In genomic region chr6:90413867-90414266, GRCh38 we compare ENCODE assay signal across 8 cellular contexts.
DNase-seq lines count a peak whose midpoint lies in the region; ATAC-seq and TF ChIP-seq lines count a peak whose summit lies in the region.

No MANE protein-coding gene starts in this region.

- H3K36me3 ChIP-seq in HEK293 (ENCODE audit: control insufficient read depth in 2 of 2, insufficient read depth in 1 of 2, low read length in 2 of 2): no peaks in the 10 kb centered on the region
- no peaks in the 10 kb centered on the region for H3K36me3 ChIP-seq in gastroesophageal sphincter

- H3K4me1 ChIP-seq in HEK293 (ENCODE audit: control insufficient read depth, insufficient read depth, low read length) (no peaks in the 10 kb centered on the region), gastroesophageal sphincter (peaks cover 0 to 10% (median 0%) of the 10 kb centered on the region in 3 donors)

- peak overlapping the region; percentile 63 for H3K4me3 Mint-ChIP-seq in activated naive CD4-positive, alpha-beta T cell treated with anti-CD3 and anti-CD28 coated beads, Interleukin-2, amount 50 U/mL, for 24 hours

- CTCF ChIA-PET in HEK293 (lab: Yijun Ruan, JAX): interaction anchor here (2.3 kb wide), 1 partner anchor 10 kb away, joined by 5 read pairs; no protein-coding TSS in a partner anchor

- TF ChIP-seq EP300 in gastroesophageal sphincter (IDR thresholded peaks at IDR 0.05): no peak

- TF ChIP-seq CTCF in HEK293 (tag by site-specific recombination; IDR thresholded peaks at IDR 0.05) (no peak), gastroesophageal sphincter (IDR thresholded peaks at IDR 0.05) (no peak)

- H3K9me3 ChIP-seq in HEK293 (ENCODE audit: control insufficient read depth, insufficient read depth, low read depth, low read length) (no peaks in the 10 kb centered on the region), gastroesophageal sphincter (no peaks in the 10 kb centered on the region)

- no peak for TF ChIP-seq POLR2A in gastroesophageal sphincter (IDR thresholded peaks at IDR 0.05)

- ATAC-seq in gastroesophageal sphincter: no peak
- no peak for ATAC-seq in GM18907 (IDR thresholded peaks at IDR 0.05; ENCODE audit: unreplicated experiment)

- no peaks in the 10 kb centered on the region for H3K36me3 Mint-ChIP-seq in activated naive CD4-positive, alpha-beta T cell treated with anti-CD3 and anti-CD28 coated beads, Interleukin-2, amount 50 U/mL, for 24 hours

- WGBS in gastroesophageal sphincter (ENCODE audit: low coverage in 1 of 2), 2 donors: 2% methylated on average over 6 to 8 of the region's 8 CpGs

- H3K27ac Mint-ChIP-seq in activated naive CD4-positive, alpha-beta T cell treated with anti-CD3 and anti-CD28 coated beads, Interleukin-2, amount 50 U/mL, for 24 hours: peak overlapping the region; percentile 92

- H3K4me3 ChIP-seq in HEK293 (ENCODE audit: low read depth, low read length): no peak overlapping the region
- H3K4me3 ChIP-seq in gastroesophageal sphincter: peak overlapping the region in 1 of 2 donors; percentile 32

- H3K4me1 Mint-ChIP-seq in activated naive CD4-positive, alpha-beta T cell treated with anti-CD3 and anti-CD28 coated beads, Interleukin-2, amount 50 U/mL, for 24 hours: peaks cover 60% of the 10 kb centered on the region

- no peaks in the 10 kb centered on the region for H3K27me3 Mint-ChIP-seq in activated naive CD4-positive, alpha-beta T cell treated with anti-CD3 and anti-CD28 coated beads, Interleukin-2, amount 50 U/mL, for 24 hours

- POLR2A ChIA-PET in HEK293 (lab: Yijun Ruan, JAX): no interaction called here

- no peaks in the 10 kb centered on the region for H3K9me3 Mint-ChIP-seq in activated naive CD4-positive, alpha-beta T cell treated with anti-CD3 and anti-CD28 coated beads, Interleukin-2, amount 50 U/mL, for 24 hours

- no peaks in the 10 kb centered on the region for H3K27me3 ChIP-seq in gastroesophageal sphincter

- H3K27ac ChIP-seq in HEK293 (ENCODE audit: extremely low read depth, low read depth, low read length) (no peak overlapping the region), gastroesophageal sphincter (no peak overlapping the region)

- DNase-seq in RPMI7951 (ENCODE audit: low read depth) (peak; percentile 60), iPS-NIHi11 (ENCODE audit: low spot score) (peak; percentile 70), A172 (ENCODE audit: low spot score) (no peak)
- peak; percentile 63 to 73 for DNase-seq in stimulated activated CD4-positive, alpha-beta T cell treated with anti-CD3 and anti-CD28 coated beads, Interleukin-2, amount 100 ng/mL, for 48 hours

TF ChIP-seq in HEK293, 187 proteins besides CTCF, POLR2A, EP300 and RAD21 (continues in another document):
- no peak for TF ChIP-seq HOXC10 (CRISPR knock-in tag; IDR thresholded peaks at IDR 0.05)
- no peak for TF ChIP-seq HOXD13 (CRISPR knock-in tag; IDR thresholded peaks at IDR 0.05; ENCODE audit: borderline replicate concordance)
- TF ChIP-seq ZSCAN4 (tag by site-specific recombination; IDR thresholded peaks at IDR 0.05): peak; percentile 53; the same call in 1 of the 2 replicates
- no peak for TF ChIP-seq AEBP2 (tag by site-specific recombination; IDR thresholded peaks at IDR 0.05; ENCODE audit: borderline replicate concordance)
- no peak for TF ChIP-seq ZNF169 (tag by site-specific recombination; IDR thresholded peaks at IDR 0.05)
- TF ChIP-seq ZNF121 (tag by site-specific recombination; IDR thresholded peaks at IDR 0.05): no peak
- no peak for TF ChIP-seq ZNF791 (tag by site-specific recombination; IDR thresholded peaks at IDR 0.05)
- TF ChIP-seq ZNF449 (tag by site-specific recombination; IDR thresholded peaks at IDR 0.05): no peak
- TF ChIP-seq BCL11A (tag by site-specific recombination; IDR thresholded peaks at IDR 0.05; ENCODE audit: low read depth): no peak
- peak; percentile 70 for TF ChIP-seq SP7 (tag by site-specific recombination; IDR thresholded peaks at IDR 0.05)
- TF ChIP-seq ZNF138 (tag by site-specific recombination; IDR thresholded peaks at IDR 0.05; ENCODE audit: borderline replicate concordance): no peak
- no peak for TF ChIP-seq PRDM4 (tag by site-specific recombination; IDR thresholded peaks at IDR 0.05)
- no peak for TF ChIP-seq ZNF76 (tag by site-specific recombination; IDR thresholded peaks at IDR 0.05; ENCODE audit: borderline replicate concordance, low read depth)
- no peak for TF ChIP-seq GFI1B (tag by site-specific recombination; IDR thresholded peaks at IDR 0.05)
- TF ChIP-seq EGR2 (tag by site-specific recombination; IDR thresholded peaks at IDR 0.05; ENCODE audit: low read depth): peak; percentile 62; the same call in 1 of the 2 replicates
- no peak for TF ChIP-seq SALL2 (tag by site-specific recombination; IDR thresholded peaks at IDR 0.05; ENCODE audit: borderline replicate concordance)
- no peak for TF ChIP-seq WT1 (tag by site-specific recombination; IDR thresholded peaks at IDR 0.05)
- TF ChIP-seq MYNN (tag by site-specific recombination; IDR thresholded peaks at IDR 0.05; ENCODE audit: borderline replicate concordance): no peak
- no peak for TF ChIP-seq ZNF280D (tag by site-specific recombination; IDR thresholded peaks at IDR 0.05)
